In genomic region chr16:29710227-29711219, GRCh38 we compare ENCODE assay signal across 8 cellular contexts. TPM values are rescaled to one million over a fixed set of nuclear protein-coding genes. Genes with fewer than 3 reads are reported as not detected.
DNase-seq lines count a peak whose midpoint lies in the region; ATAC-seq and TF ChIP-seq lines count a peak whose summit lies in the region.

No MANE protein-coding gene starts in this region.

- CTCF ChIA-PET in A673 (lab: Charles Lee) = no interaction called here
- CTCF ChIA-PET in activated CD8-positive, alpha-beta T cell treated with anti-CD3 and anti-CD28 coated beads, Interleukin-2, amount 10 ng/mL, durations not matched to agents 7 days and 5 days (lab: Charles Lee) = interaction anchor here (0.9 to 2.0 kb wide), 13 partner anchors 8 to 138 kb away, joined by 3 to 12 read pairs (median 4); partner anchors contain the start of gene PAGR1

- H3K9me3 Mint-ChIP-seq in activated CD8-positive, alpha-beta T cell treated with anti-CD3 and anti-CD28 coated beads, Interleukin-2, amount 10 ng/mL, durations not matched to agents 7 days and 5 days (ENCODE audit: insufficient read depth) = no peaks in the 10 kb centered on the region

- no TSS peak for BruUV-seq in A673 (replicated peaks; lab: Mats Ljungman, UMichigan)

- POLR2A ChIA-PET in A673 (lab: Charles Lee; ENCODE audit: low non-redundant PET) = no interaction called here
- POLR2A ChIA-PET in activated CD8-positive, alpha-beta T cell treated with anti-CD3 and anti-CD28 coated beads, Interleukin-2, amount 10 ng/mL, durations not matched to agents 7 days and 5 days (lab: Charles Lee) = no interaction called here

- peak; percentile 97 for ATAC-seq in activated CD8-positive, alpha-beta T cell treated with anti-CD3 and anti-CD28 coated beads, Interleukin-2, amount 10 ng/mL, durations not matched to agents 7 days and 5 days
- peak; percentile 94 for ATAC-seq in omental fat pad (ENCODE audit: low FRiP score)
- ATAC-seq in HG03565 (IDR thresholded peaks at IDR 0.05; ENCODE audit: unreplicated experiment) = no peak

- H3K4me1 ChIP-seq in A673 (ENCODE audit: insufficient read depth, low read length, poor library complexity, severe bottlenecking) = no peaks in the 10 kb centered on the region

- H3K4me1 Mint-ChIP-seq in activated CD8-positive, alpha-beta T cell treated with anti-CD3 and anti-CD28 coated beads, Interleukin-2, amount 10 ng/mL, durations not matched to agents 7 days and 5 days (ENCODE audit: low read depth) = peaks cover 12% of the 10 kb centered on the region

- no peak overlapping the region for H3K4me3 ChIP-seq in A673 (ENCODE audit: low read depth, low read length, poor library complexity, severe bottlenecking)

- no peaks in the 10 kb centered on the region for H3K9me3 ChIP-seq in A673 (ENCODE audit: low read depth, low read length, poor library complexity, severe bottlenecking)

- TF ChIP-seq CTCF in A673 (conservative IDR thresholded peaks at IDR 0.05; ENCODE audit: low read depth, low read length) (peak; percentile 75), omental fat pad (IDR thresholded peaks at IDR 0.05) (peak in 1 of 3 donors; percentile 55)

- intact Hi-C loops in A673 (cut with micrococcal nuclease; ENCODE audit: unreplicated experiment) = no loop called here

- no peaks in the 10 kb centered on the region for H3K27me3 ChIP-seq in A673 (replicated peaks; ENCODE audit: insufficient read depth, low read depth, low read length, poor library complexity)

- H3K27ac Mint-ChIP-seq in activated CD8-positive, alpha-beta T cell treated with anti-CD3 and anti-CD28 coated beads, Interleukin-2, amount 10 ng/mL, durations not matched to agents 7 days and 5 days = no peak overlapping the region

- H3K36me3 Mint-ChIP-seq in activated CD8-positive, alpha-beta T cell treated with anti-CD3 and anti-CD28 coated beads, Interleukin-2, amount 10 ng/mL, durations not matched to agents 7 days and 5 days (ENCODE audit: low read depth) = no peaks in the 10 kb centered on the region

- H3K27me3 Mint-ChIP-seq in activated CD8-positive, alpha-beta T cell treated with anti-CD3 and anti-CD28 coated beads, Interleukin-2, amount 10 ng/mL, durations not matched to agents 7 days and 5 days (ENCODE audit: low read depth) = peaks cover 8% of the 10 kb centered on the region

- no peak overlapping the region for H3K4me3 Mint-ChIP-seq in activated CD8-positive, alpha-beta T cell treated with anti-CD3 and anti-CD28 coated beads, Interleukin-2, amount 10 ng/mL, durations not matched to agents 7 days and 5 days

- DNase-seq in A673 (ENCODE audit: low spot score) (peak; percentile 76), Daoy (ENCODE audit: low read depth) (peak; percentile 49), MV-4-11 (lab: John Stamatoyannopoulos, UW) (peak; percentile 57), foreskin melanocyte (peak; percentile 48), omental fat pad (ENCODE audit: low spot score) (no peak), 8988T (no peak)
- peak; percentile 64 for DNase-seq in activated CD8-positive, alpha-beta T cell treated with anti-CD3 and anti-CD28 coated beads, Interleukin-2, amount 10 ng/mL, durations not matched to agents 7 days and 5 days

- no peak overlapping the region for H3K27ac ChIP-seq in A673 (ENCODE audit: low read depth, low read length, poor library complexity, severe bottlenecking)

- no peaks in the 10 kb centered on the region for H3K36me3 ChIP-seq in A673 (ENCODE audit: insufficient read depth, low read length, poor library complexity, severe bottlenecking)

RNA-seq across cellular contexts. Expression of gene QPRT, which starts 31.5 kb away (rescaled TPM):
- total RNA-seq in A673 (2021) = 31.1 and 48.3 TPM in 2 replicates
- total RNA-seq in Daoy (2014; rRNA removed; shearing (Covaris generic)) = 0.11 TPM in 1 of 2 replicates, not detected in the other
- total RNA-seq in activated CD8-positive, alpha-beta T cell treated with anti-CD3 and anti-CD28 coated beads, Interleukin-2, amount 10 ng/mL, durations not matched to agents 7 days and 5 days = 10 to 100 TPM in 1 of 2 experiments, 1 to 10 TPM in 1; 8.6 to 10.2 TPM
- 10 to 100 TPM in 2 of 4 donors, 1 to 10 TPM in 2; 6.1 to 27.1 (median 8.5) TPM for total RNA-seq in omental fat pad

RNA-seq across cellular contexts. Expression of gene C16orf54, which starts 35.3 kb away (rescaled TPM):
- total RNA-seq in A673 (2021) (not detected in 2 replicates), omental fat pad (10 to 100 TPM in 1 of 4 donors, 1 to 10 TPM in 3; 1.6 to 14.2 (median 4.8) TPM)
- 0.11 TPM in 1 of 2 replicates, not detected in the other for total RNA-seq in Daoy (2014; rRNA removed; shearing (Covaris generic))
- 10 to 100 TPM; 64.3 to 68.0 TPM for total RNA-seq in activated CD8-positive, alpha-beta T cell treated with anti-CD3 and anti-CD28 coated beads, Interleukin-2, amount 10 ng/mL, durations not matched to agents 7 days and 5 days

RNA-seq across cellular contexts. Expression of gene SPN, which starts 47.5 kb away (rescaled TPM):
- total RNA-seq in A673 (2021) = not detected in 2 replicates
- 0.40 and 0.89 TPM in 2 replicates for total RNA-seq in Daoy (2014; rRNA removed; shearing (Covaris generic))
- 100 to 1,000 TPM; 339 to 352 TPM for total RNA-seq in activated CD8-positive, alpha-beta T cell treated with anti-CD3 and anti-CD28 coated beads, Interleukin-2, amount 10 ng/mL, durations not matched to agents 7 days and 5 days
- 1 to 10 TPM in 3 of 4 donors, under 1 TPM in 1; 0.46 to 4.4 (median 1.1) TPM for total RNA-seq in omental fat pad

Comparison
In these comparisons a context has a peak if more than half of its experiments do, and no peak if none do; other contexts are left out.
1. DNase-seq: peak in A673 (single experiment), Daoy (single experiment), MV-4-11 (single experiment), activated CD8-positive, alpha-beta T cell treated with anti-CD3 and anti-CD28 coated beads, Interleukin-2, amount 10 ng/mL, durations not matched to agents 7 days and 5 days (single experiment) and foreskin melanocyte (single experiment); none in omental fat pad (single experiment) and 8988T (single experiment).
2. RNA of gene C16orf54, which starts 35.3 kb away (total RNA-seq): 64.3 to 68.0 TPM in activated CD8-positive, alpha-beta T cell treated with anti-CD3 and anti-CD28 coated beads, Interleukin-2, amount 10 ng/mL, durations not matched to agents 7 days and 5 days; 1.6 to 14.2 TPM in omental fat pad, 0.11 TPM in Daoy and not detected in A673; every median in the first group is over 4 times any median in the second.
3. RNA of gene SPN, which starts 47.5 kb away (total RNA-seq): 339 to 352 TPM in activated CD8-positive, alpha-beta T cell treated with anti-CD3 and anti-CD28 coated beads, Interleukin-2, amount 10 ng/mL, durations not matched to agents 7 days and 5 days; 0.46 to 4.4 TPM in omental fat pad, 0.40 to 0.89 TPM in Daoy and not detected in A673; every median in the first group is over 10 times any median in the second.